8 cellular contexts compared by ENCODE assay signal in genomic region chr12:91178139-91178561, GRCh38. TPM values are rescaled to one million over a fixed set of nuclear protein-coding genes. Genes with fewer than 3 reads are reported as not detected.
A peak's percentile ranks its signal among the peaks of the same experiment; 100 is the strongest.
DNase-seq lines count a peak whose midpoint lies in the region; ATAC-seq and TF ChIP-seq lines count a peak whose summit lies in the region.

No MANE protein-coding gene starts in this region.

- no peaks in the 10 kb centered on the region for H3K79me1 ChIP-seq in mesendoderm (ENCODE audit: low read length)

- H3K36me3 ChIP-seq in Loucy (ENCODE audit: insufficient read depth, low read length) (no peaks in the 10 kb centered on the region), mesendoderm (ENCODE audit: control insufficient read depth, insufficient read depth, low read length) (no peaks in the 10 kb centered on the region)

- no peak for TF ChIP-seq POLR2A in GM18505 (IDR thresholded peaks at IDR 0.05; ENCODE audit: borderline replicate concordance, extremely low read depth, insufficient read depth, insufficient read length)

- H2BK15ac ChIP-seq in mesendoderm (replicated peaks; ENCODE audit: low read depth) = no peak overlapping the region

- H3K4me1 ChIP-seq in Loucy (ENCODE audit: insufficient read depth, low read length, poor library complexity, severe bottlenecking) (no peaks in the 10 kb centered on the region), mesendoderm (ENCODE audit: control insufficient read depth, low read depth, low read length) (no peaks in the 10 kb centered on the region)

- no peak overlapping the region for H3K23ac ChIP-seq in mesendoderm (ENCODE audit: low read length)

- H2BK120ac ChIP-seq in mesendoderm (ENCODE audit: low read depth, low read length) = no peak overlapping the region

- no peak overlapping the region for H4K5ac ChIP-seq in mesendoderm (ENCODE audit: low read length)

- H3K27ac ChIP-seq in mesendoderm (ENCODE audit: low read depth, low read length) = no peak overlapping the region

- H3K79me2 ChIP-seq in Loucy (ENCODE audit: insufficient read depth, low read length) (no peaks in the 10 kb centered on the region), mesendoderm (ENCODE audit: control insufficient read depth, insufficient read depth, low read length) (no peaks in the 10 kb centered on the region)

- ATAC-seq in GM18505 (IDR thresholded peaks at IDR 0.05; ENCODE audit: unreplicated experiment) (no peak), GM21528 (IDR thresholded peaks at IDR 0.05; ENCODE audit: low FRiP score, unreplicated experiment) (no peak), HG03520 (IDR thresholded peaks at IDR 0.05; ENCODE audit: unreplicated experiment) (no peak)

- H3K9ac ChIP-seq in Loucy (ENCODE audit: low read depth, low read length, poor library complexity, severe bottlenecking) = no peak overlapping the region
- no peak overlapping the region for H3K9ac ChIP-seq in mesendoderm (ENCODE audit: low read length)

- H3K4ac ChIP-seq in mesendoderm (ENCODE audit: low read depth, low read length) = no peak overlapping the region

- no peaks in the 10 kb centered on the region for H3K9me3 ChIP-seq in Loucy (ENCODE audit: insufficient read depth, low read depth, low read length)

- H4K20me1 ChIP-seq in Loucy (ENCODE audit: insufficient read depth, low read length, poor library complexity, severe bottlenecking) = no peaks in the 10 kb centered on the region

- TF ChIP-seq CTCF in Loucy (conservative IDR thresholded peaks at IDR 0.05; ENCODE audit: low read length) (peak; percentile 52), cardiac fibroblast (IDR thresholded peaks at IDR 0.05; ENCODE audit: low read depth, low read length) (peak; percentile 51)

- H3K27me3 ChIP-seq in Loucy (ENCODE audit: insufficient read depth, low read length, poor library complexity, severe bottlenecking) (no peaks in the 10 kb centered on the region), mesendoderm (ENCODE audit: insufficient read depth, low read length, poor library complexity) (no peaks in the 10 kb centered on the region)

- no peaks in the 10 kb centered on the region for H3F3A ChIP-seq in Loucy (ENCODE audit: low read depth)

- H3K18ac ChIP-seq in mesendoderm (ENCODE audit: low read length) = no peak overlapping the region

- H3K56ac ChIP-seq in mesendoderm (ENCODE audit: low read length) = no peak overlapping the region

- no peak overlapping the region for H2BK5ac ChIP-seq in mesendoderm (ENCODE audit: low read length)

- peak overlapping the region; percentile 65; the same call in 1 of the 2 replicates for H2AFZ ChIP-seq in Loucy (ENCODE audit: low read length)

- no peaks in the 10 kb centered on the region for H3K9me2 ChIP-seq in Loucy (replicated peaks; ENCODE audit: low read depth, low read length)

- no peak overlapping the region for H3K4me3 ChIP-seq in Loucy (ENCODE audit: low read length, poor library complexity, severe bottlenecking)
- peak overlapping the region; percentile 43 to 62 for H3K4me3 ChIP-seq in cardiac fibroblast (replicated peaks in 1 of 2; ENCODE audit: low read depth in 2 of 2, low read length in 2 of 2)
- H3K4me3 ChIP-seq in mesendoderm (ENCODE audit: low read length) = no peak overlapping the region

- no peak overlapping the region for H2AK5ac ChIP-seq in mesendoderm (ENCODE audit: low read length)

- DNase-seq in Ammon's horn (ENCODE audit: low spot score) = peak; percentile 25
- DNase-seq in cardiac fibroblast (ENCODE audit: low read depth in 2 of 2) = peak; percentile 73 to 77
- peak; percentile 15 for DNase-seq in mesendoderm
- no peak for DNase-seq in germinal center (ENCODE audit: low spot score)

- H4K8ac ChIP-seq in mesendoderm (ENCODE audit: low read depth, low read length) = no peak overlapping the region

- H3K4me2 ChIP-seq in Loucy (ENCODE audit: low read depth, low read length, poor library complexity, severe bottlenecking) = no peak overlapping the region
- H3K4me2 ChIP-seq in mesendoderm (ENCODE audit: low read length) = no peak overlapping the region

- WGBS in mesendoderm (ENCODE audit: extremely low coverage, insufficient coverage, low lambda C conversion rate) = no CpG with 5 or more reads among the region's 7 CpGs

RNA-seq across cellular contexts. Expression of gene DCN, which starts 4.5 kb away (rescaled TPM):
- polyA plus RNA-seq in mesendoderm (2013, experiment 1 of 2) = not detected
- polyA plus RNA-seq in mesendoderm (2013, experiment 2 of 2) = not detected

Comparison
In these comparisons a context has a peak if more than half of its experiments do, and no peak if none do; other contexts are left out.
1. H3K4me3 ChIP-seq: peak in cardiac fibroblast (2 of 2); none in Loucy (single experiment) and mesendoderm (single experiment).